In genomic region chr12:123532808-123533649, GRCh38 we compare ENCODE assay signal across 9 cellular contexts. TPM values are rescaled to one million over a fixed set of nuclear protein-coding genes. Genes with fewer than 3 reads are reported as not detected.
DNase-seq lines count a peak whose midpoint lies in the region; ATAC-seq, FAIRE-seq and TF ChIP-seq lines count a peak whose summit lies in the region.
"Had no signal": no experiment of that assay in that cellular context is flagged by ENCODE, and none has a peak within 500 bp of the region (broad histone marks: within the 10 kb centered on the region; RNA-seq: fewer than 3 reads in every experiment).

No MANE protein-coding gene starts in this region.

- no peak for TF ChIP-seq CTCF in foreskin fibroblast (IDR thresholded peaks at IDR 0.05; ENCODE audit: low read depth, low read length)

- peak overlapping the region; percentile 50 for H3K27ac Mint-ChIP-seq in activated T-cell treated with anti-CD3 and anti-CD28 coated beads, Interleukin-2, amount 50 U/mL, for 72 hours
- peak overlapping the region in 1 of 2 donors; percentile 57 for H3K27ac Mint-ChIP-seq in natural killer cell treated with Interleukin-12 subunit alpha and Interleukin-12 subunit beta and Interleukin-15 and Interleukin-18, amount 100 ng/mL, for 72 hours

- FAIRE-seq in HTR-8/SVneo (lab: Jason Lieb, UNC) = peak; percentile 81
- FAIRE-seq: TTC549 had no signal

- DNase-seq in EH (ENCODE audit: low read depth) (peak; percentile 55), HTR-8/SVneo (ENCODE audit: insufficient read length, low spot score) (peak; percentile 45), foreskin fibroblast (peak; percentile 22 to 64), DMS79 (lab: John Stamatoyannopoulos, UW) (no peak), GOT3 (lab: John Stamatoyannopoulos, UW) (no peak)
- DNase-seq in activated T-cell treated with anti-CD3 and anti-CD28 coated beads, Interleukin-2, amount 50 U/mL, for 72 hours = no peak
- DNase-seq in natural killer cell treated with Interleukin-12 subunit alpha and Interleukin-12 subunit beta and Interleukin-15 and Interleukin-18, amount 100 ng/mL, for 72 hours (ENCODE audit: low spot score) = no peak

- H3K4me1 Mint-ChIP-seq in activated T-cell treated with anti-CD3 and anti-CD28 coated beads, Interleukin-2, amount 50 U/mL, for 72 hours (ENCODE audit: low read depth) = peaks cover 20% of the 10 kb centered on the region
- H3K4me1 Mint-ChIP-seq in natural killer cell treated with Interleukin-12 subunit alpha and Interleukin-12 subunit beta and Interleukin-15 and Interleukin-18, amount 100 ng/mL, for 72 hours (ENCODE audit: low read depth in 2 of 2) = peaks cover 8 to 13% of the 10 kb centered on the region in 2 donors

- H3K27me3 Mint-ChIP-seq in activated T-cell treated with anti-CD3 and anti-CD28 coated beads, Interleukin-2, amount 50 U/mL, for 72 hours (ENCODE audit: low read depth) = peaks cover 6% of the 10 kb centered on the region
- H3K27me3 Mint-ChIP-seq in natural killer cell treated with Interleukin-12 subunit alpha and Interleukin-12 subunit beta and Interleukin-15 and Interleukin-18, amount 100 ng/mL, for 72 hours = peaks cover 0 to 2% of the 10 kb centered on the region in 2 donors

- no peaks in the 10 kb centered on the region for H3K36me3 Mint-ChIP-seq in activated T-cell treated with anti-CD3 and anti-CD28 coated beads, Interleukin-2, amount 50 U/mL, for 72 hours (ENCODE audit: insufficient read depth in 2 of 2)
- no peaks in the 10 kb centered on the region for H3K36me3 Mint-ChIP-seq in natural killer cell treated with Interleukin-12 subunit alpha and Interleukin-12 subunit beta and Interleukin-15 and Interleukin-18, amount 100 ng/mL, for 72 hours

- peak overlapping the region; percentile 80 to 81 for H3K4me3 ChIP-seq in foreskin fibroblast (ENCODE audit: low read depth in 1 of 2, low read length in 2 of 2)

- peak overlapping the region; percentile 79 to 80 for H3K4me3 Mint-ChIP-seq in activated T-cell treated with anti-CD3 and anti-CD28 coated beads, Interleukin-2, amount 50 U/mL, for 72 hours
- H3K4me3 Mint-ChIP-seq in natural killer cell treated with Interleukin-12 subunit alpha and Interleukin-12 subunit beta and Interleukin-15 and Interleukin-18, amount 100 ng/mL, for 72 hours = peak overlapping the region; percentile 77

- ATAC-seq in activated T-cell treated with anti-CD3 and anti-CD28 coated beads, Interleukin-2, amount 50 U/mL, for 72 hours (replicated peaks in 1 of 2) = no peak
- no peak for ATAC-seq in natural killer cell treated with Interleukin-12 subunit alpha and Interleukin-12 subunit beta and Interleukin-15 and Interleukin-18, amount 100 ng/mL, for 72 hours
- ATAC-seq in GM21825 (IDR thresholded peaks at IDR 0.05; ENCODE audit: unreplicated experiment) = no peak

- H3K9me3 Mint-ChIP-seq in activated T-cell treated with anti-CD3 and anti-CD28 coated beads, Interleukin-2, amount 50 U/mL, for 72 hours = no peaks in the 10 kb centered on the region
- no peaks in the 10 kb centered on the region for H3K9me3 Mint-ChIP-seq in natural killer cell treated with Interleukin-12 subunit alpha and Interleukin-12 subunit beta and Interleukin-15 and Interleukin-18, amount 100 ng/mL, for 72 hours

RNA-seq across cellular contexts. Expression of gene RILPL1, which starts 0.5 kb away (rescaled TPM):
- total RNA-seq in activated T-cell treated with anti-CD3 and anti-CD28 coated beads, Interleukin-2, amount 50 U/mL, for 72 hours = 1 to 10 TPM; 5.4 TPM
- total RNA-seq in natural killer cell treated with Interleukin-12 subunit alpha and Interleukin-12 subunit beta and Interleukin-15 and Interleukin-18, amount 100 ng/mL, for 72 hours = 1 to 10 TPM; 2.1 to 2.6 TPM

RNA-seq across cellular contexts. Expression of gene TMED2, which starts 51.3 kb away (rescaled TPM):
- 100 to 1,000 TPM; 177 to 192 TPM for total RNA-seq in activated T-cell treated with anti-CD3 and anti-CD28 coated beads, Interleukin-2, amount 50 U/mL, for 72 hours
- total RNA-seq in natural killer cell treated with Interleukin-12 subunit alpha and Interleukin-12 subunit beta and Interleukin-15 and Interleukin-18, amount 100 ng/mL, for 72 hours = 100 to 1,000 TPM; 225 to 270 TPM

Comparison
In these comparisons a context has a peak if more than half of its experiments do, and no peak if none do; other contexts are left out.
1. DNase-seq: peak in EH (single experiment), HTR-8/SVneo (single experiment) and foreskin fibroblast (2 of 2); none in activated T-cell treated with anti-CD3 and anti-CD28 coated beads, Interleukin-2, amount 50 U/mL, for 72 hours (0 of 2), natural killer cell treated with Interleukin-12 subunit alpha and Interleukin-12 subunit beta and Interleukin-15 and Interleukin-18, amount 100 ng/mL, for 72 hours (single experiment), DMS79 (single experiment) and GOT3 (single experiment).